Comparison of ENCODE assay signal across 9 cellular contexts in the genomic region with DNA sequence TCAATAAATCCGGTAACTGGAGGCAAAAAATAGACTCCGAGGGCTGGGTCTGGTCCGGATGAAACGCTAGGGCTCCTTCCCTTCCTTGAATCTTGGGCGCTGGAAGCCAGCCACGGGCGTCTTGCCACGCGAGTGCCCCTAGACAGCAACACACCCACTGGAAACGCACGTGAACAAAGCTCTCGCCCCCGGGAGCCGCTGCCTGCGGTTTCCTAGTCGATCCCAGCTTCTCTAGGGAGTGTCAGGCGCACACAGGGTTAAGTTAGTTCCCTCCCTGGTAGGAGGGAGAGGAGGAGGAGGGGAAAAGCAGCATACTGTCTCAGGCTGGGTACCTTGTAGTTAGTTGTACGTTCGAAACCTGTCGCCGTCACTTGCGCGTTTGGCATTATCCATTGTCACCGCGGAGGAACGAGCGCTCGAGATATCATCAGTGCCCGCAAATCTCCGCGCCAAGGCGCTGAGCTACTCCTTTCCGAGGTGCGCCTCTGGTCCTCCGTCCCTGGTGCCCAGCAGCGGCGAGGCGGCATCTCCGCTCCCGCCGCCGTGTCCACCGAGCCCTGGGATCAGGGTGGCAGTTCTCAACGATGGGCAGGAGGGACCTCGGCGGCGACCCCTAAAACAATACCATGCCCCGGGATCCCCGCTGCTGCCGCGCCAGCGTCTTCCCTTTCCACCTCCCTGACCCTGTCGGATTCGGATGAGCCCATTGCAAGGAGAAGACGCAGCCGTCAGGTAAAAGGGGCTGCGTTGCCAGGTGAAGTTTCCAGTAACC. TPM values are rescaled to one million over a fixed set of nuclear protein-coding genes. Genes with fewer than 3 reads are reported as not detected.
DNase-seq lines count a peak whose midpoint lies in the region; ATAC-seq and TF ChIP-seq lines count a peak whose summit lies in the region.
"Had no signal": no experiment of that assay in that cellular context is flagged by ENCODE, and none has a peak within 500 bp of the region (broad histone marks: within the 10 kb centered on the region; RNA-seq: fewer than 3 reads in every experiment).

A gene with protein sequence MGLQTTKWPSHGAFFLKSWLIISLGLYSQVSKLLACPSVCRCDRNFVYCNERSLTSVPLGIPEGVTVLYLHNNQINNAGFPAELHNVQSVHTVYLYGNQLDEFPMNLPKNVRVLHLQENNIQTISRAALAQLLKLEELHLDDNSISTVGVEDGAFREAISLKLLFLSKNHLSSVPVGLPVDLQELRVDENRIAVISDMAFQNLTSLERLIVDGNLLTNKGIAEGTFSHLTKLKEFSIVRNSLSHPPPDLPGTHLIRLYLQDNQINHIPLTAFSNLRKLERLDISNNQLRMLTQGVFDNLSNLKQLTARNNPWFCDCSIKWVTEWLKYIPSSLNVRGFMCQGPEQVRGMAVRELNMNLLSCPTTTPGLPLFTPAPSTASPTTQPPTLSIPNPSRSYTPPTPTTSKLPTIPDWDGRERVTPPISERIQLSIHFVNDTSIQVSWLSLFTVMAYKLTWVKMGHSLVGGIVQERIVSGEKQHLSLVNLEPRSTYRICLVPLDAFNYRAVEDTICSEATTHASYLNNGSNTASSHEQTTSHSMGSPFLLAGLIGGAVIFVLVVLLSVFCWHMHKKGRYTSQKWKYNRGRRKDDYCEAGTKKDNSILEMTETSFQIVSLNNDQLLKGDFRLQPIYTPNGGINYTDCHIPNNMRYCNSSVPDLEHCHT (plus strand): TSS at position 342 of the 772 bp plus-strand sequence. CDS start 91,371 bp downstream, outside the sequence.

- H3K9me3 Mint-ChIP-seq in T-helper 1 cell treated with Interleukin-12 subunit alpha and Interleukin-12 subunit beta and Interleukin-4 antibody, amounts not matched to agents 30 μg/mL and 1 μg/mL, for 36 hours = peaks cover 3% of the 10 kb centered on the region
- H3K9me3 Mint-ChIP-seq in naive thymus-derived CD4-positive, alpha-beta T cell = peaks cover 0 to 13% (median 2%) of the 10 kb centered on the region in 11 donors

- H3K4me1 ChIP-seq in subcutaneous abdominal adipose tissue (ENCODE audit: control insufficient read depth in 5 of 5, insufficient read depth in 5 of 5, low read length in 5 of 5) = peaks cover 10 to 67% (median 60%) of the 10 kb centered on the region in 5 donors
- H3K4me1 ChIP-seq in naive thymus-derived CD4-positive, alpha-beta T cell (ENCODE audit: control insufficient read depth in 2 of 2, insufficient read depth in 2 of 2, low read length in 2 of 2) = no peaks in the 10 kb centered on the region
- no peaks in the 10 kb centered on the region for H3K4me1 ChIP-seq in OCI-LY7 (ENCODE audit: insufficient read depth, low read length, poor library complexity, severe bottlenecking)

- H3K4me3 Mint-ChIP-seq in T-helper 1 cell treated with Interleukin-12 subunit alpha and Interleukin-12 subunit beta and Interleukin-4 antibody, amounts not matched to agents 30 μg/mL and 1 μg/mL, for 36 hours = no peak within 1 kb of the TSS
- H3K4me3 Mint-ChIP-seq in naive thymus-derived CD4-positive, alpha-beta T cell = peak within 1 kb of the TSS in 1 of 10 donors; percentile 40

- peaks cover 67% of the 10 kb centered on the region for H3K27me3 Mint-ChIP-seq in T-helper 1 cell treated with Interleukin-12 subunit alpha and Interleukin-12 subunit beta and Interleukin-4 antibody, amounts not matched to agents 30 μg/mL and 1 μg/mL, for 36 hours (ENCODE audit: low read depth)
- peaks cover 62 to 80% (median 69%) of the 10 kb centered on the region in 5 donors for H3K27me3 Mint-ChIP-seq in naive thymus-derived CD4-positive, alpha-beta T cell

- DNase-seq in T-helper 1 cell (no peak), OCI-LY7 (ENCODE audit: low spot score) (no peak)
- no peak for DNase-seq in naive thymus-derived CD4-positive, alpha-beta T cell
- DNase-seq in activated CD8-positive, alpha-beta memory T cell treated with anti-CD3 and anti-CD28 coated beads, Interleukin-2, amount 50 U/mL, for 48 hours = no peak

- no peaks in the 10 kb centered on the region for H3K9me2 ChIP-seq in OCI-LY7 (ENCODE audit: insufficient read depth, low read length)

- peak within 1 kb of the TSS; percentile 73 for H3K27ac ChIP-seq in cingulate gyrus (ENCODE audit: low read depth, low read length)
- H3K27ac ChIP-seq in layer of hippocampus (ENCODE audit: low read depth, low read length) = peak within 1 kb of the TSS; percentile 46
- H3K27ac ChIP-seq in subcutaneous abdominal adipose tissue (ENCODE audit: low read depth, low read length) = peak within 1 kb of the TSS; percentile 62
- H3K27ac ChIP-seq in naive thymus-derived CD4-positive, alpha-beta T cell (ENCODE audit: low read depth, low read length) = no peak within 1 kb of the TSS
- no peak within 1 kb of the TSS for H3K27ac ChIP-seq in OCI-LY7 (ENCODE audit: low read depth, low read length, poor library complexity, severe bottlenecking)
- H3K27ac ChIP-seq: BLaER1 treated with 17β-estradiol and CSF1 and Interleukin-3, amounts not matched to agents 10 nM and 100 nM had no signal

- H3K36me3 ChIP-seq in subcutaneous abdominal adipose tissue (ENCODE audit: control insufficient read depth in 5 of 5, insufficient read depth in 5 of 5, low read length in 5 of 5) (no peaks in the 10 kb centered on the region), OCI-LY7 (ENCODE audit: insufficient read depth, low read length) (no peaks in the 10 kb centered on the region)
- H3K36me3 ChIP-seq in naive thymus-derived CD4-positive, alpha-beta T cell (ENCODE audit: control insufficient read depth in 2 of 3, insufficient read depth in 3 of 3, low read length in 3 of 3) = no peaks in the 10 kb centered on the region
- H3K36me3 ChIP-seq: BLaER1 treated with 17β-estradiol and CSF1 and Interleukin-3, amounts not matched to agents 10 nM and 100 nM had no signal

- no peaks in the 10 kb centered on the region for H3K79me2 ChIP-seq in OCI-LY7 (ENCODE audit: insufficient read depth, low read depth, low read length)

- no peaks in the 10 kb centered on the region for H3K36me3 Mint-ChIP-seq in T-helper 1 cell treated with Interleukin-12 subunit alpha and Interleukin-12 subunit beta and Interleukin-4 antibody, amounts not matched to agents 30 μg/mL and 1 μg/mL, for 36 hours (ENCODE audit: low read depth)
- peaks cover 0 to 5% (median 0%) of the 10 kb centered on the region in 5 donors for H3K36me3 Mint-ChIP-seq in naive thymus-derived CD4-positive, alpha-beta T cell

- peaks cover 6% of the 10 kb centered on the region for H3K4me1 Mint-ChIP-seq in T-helper 1 cell treated with Interleukin-12 subunit alpha and Interleukin-12 subunit beta and Interleukin-4 antibody, amounts not matched to agents 30 μg/mL and 1 μg/mL, for 36 hours (ENCODE audit: low read depth)
- peaks cover 0 to 21% (median 16%) of the 10 kb centered on the region in 7 donors for H3K4me1 Mint-ChIP-seq in naive thymus-derived CD4-positive, alpha-beta T cell

- H3K27me3 ChIP-seq in layer of hippocampus (ENCODE audit: control insufficient read depth, insufficient read depth, low read length) (peaks cover 21% of the 10 kb centered on the region), subcutaneous abdominal adipose tissue (ENCODE audit: control insufficient read depth in 5 of 5, insufficient read depth in 4 of 5, low read length in 5 of 5) (peaks cover 0 to 19% (median 5%) of the 10 kb centered on the region in 5 donors)
- peaks cover 0 to 6% of the 10 kb centered on the region in 2 donors for H3K27me3 ChIP-seq in naive thymus-derived CD4-positive, alpha-beta T cell (ENCODE audit: control insufficient read depth in 2 of 2, insufficient read depth in 2 of 2, low read length in 2 of 2)
- H3K27me3 ChIP-seq: BLaER1 treated with 17β-estradiol and CSF1 and Interleukin-3, amounts not matched to agents 10 nM and 100 nM had no signal

- H2AFZ ChIP-seq in OCI-LY7 (ENCODE audit: low read length) = no peak within 1 kb of the TSS

- no peak within 1 kb of the TSS for H3K4me2 ChIP-seq in OCI-LY7 (ENCODE audit: low read length)

- intact Hi-C loops in naive thymus-derived CD4-positive, alpha-beta T cell (cut with micrococcal nuclease) = no loop called here
- intact Hi-C loops in OCI-LY7 (cut with micrococcal nuclease; ENCODE audit: unreplicated experiment) = no loop called here

- POLR2A ChIA-PET in naive thymus-derived CD4-positive, alpha-beta T cell (lab: Charles Lee) = no interaction called here
- POLR2A ChIA-PET in OCI-LY7 (lab: Charles Lee) = no interaction called here

- H3K27ac Mint-ChIP-seq in T-helper 1 cell treated with Interleukin-12 subunit alpha and Interleukin-12 subunit beta and Interleukin-4 antibody, amounts not matched to agents 30 μg/mL and 1 μg/mL, for 36 hours = peak within 1 kb of the TSS; percentile 20
- peak within 1 kb of the TSS in 1 of 9 donors; percentile 18 for H3K27ac Mint-ChIP-seq in naive thymus-derived CD4-positive, alpha-beta T cell

- CTCF ChIA-PET in naive thymus-derived CD4-positive, alpha-beta T cell (lab: Charles Lee) = no interaction called here
- CTCF ChIA-PET in OCI-LY7 (lab: Charles Lee; ENCODE audit: unreplicated experiment) = no interaction called here

- H3K9me3 ChIP-seq in subcutaneous abdominal adipose tissue (ENCODE audit: control insufficient read depth in 5 of 5, low read length in 5 of 5) = no peaks in the 10 kb centered on the region
- no peaks in the 10 kb centered on the region for H3K9me3 ChIP-seq in naive thymus-derived CD4-positive, alpha-beta T cell (ENCODE audit: control insufficient read depth in 2 of 3, low read length in 3 of 3)
- H3K9me3 ChIP-seq in OCI-LY7 (ENCODE audit: low read length) = no peaks in the 10 kb centered on the region

- no peak for TF ChIP-seq CTCF in OCI-LY7 (conservative IDR thresholded peaks at IDR 0.05; ENCODE audit: low read length)

- BruUV-seq in OCI-LY7 (replicated peaks; lab: Mats Ljungman, UMichigan) = no TSS peak

- peak within 1 kb of the TSS; percentile 70 to 93 (median 83) for H3K4me3 ChIP-seq in subcutaneous abdominal adipose tissue (ENCODE audit: low read depth in 1 of 5, low read length in 5 of 5)
- H3K4me3 ChIP-seq in naive thymus-derived CD4-positive, alpha-beta T cell (ENCODE audit: low read length) = no peak within 1 kb of the TSS
- no peak within 1 kb of the TSS for H3K4me3 ChIP-seq in OCI-LY7 (ENCODE audit: low read depth, low read length, poor library complexity, severe bottlenecking)
- H3K4me3 ChIP-seq: BLaER1 treated with 17β-estradiol and CSF1 and Interleukin-3, amounts not matched to agents 10 nM and 100 nM had no signal

- H3K9ac ChIP-seq in subcutaneous abdominal adipose tissue (ENCODE audit: low read length in 5 of 5) = peak within 1 kb of the TSS; percentile 2 to 79 (median 45)
- H3K9ac ChIP-seq: BLaER1 treated with 17β-estradiol and CSF1 and Interleukin-3, amounts not matched to agents 10 nM and 100 nM had no signal

- no peak for ATAC-seq in naive thymus-derived CD4-positive, alpha-beta T cell

- no peaks in the 10 kb centered on the region for H4K20me1 ChIP-seq in OCI-LY7 (ENCODE audit: insufficient read depth, low read length)
- H4K20me1 ChIP-seq: BLaER1 treated with 17β-estradiol and CSF1 and Interleukin-3, amounts not matched to agents 10 nM and 100 nM had no signal

RNA-seq across cellular contexts. Expression of the gene that starts here (rescaled TPM):
- total RNA-seq in naive thymus-derived CD4-positive, alpha-beta T cell = not detected
- polyA plus RNA-seq in naive thymus-derived CD4-positive, alpha-beta T cell = not detected
- not detected in 2 replicates for total RNA-seq in OCI-LY7 (2014; rRNA removed; shearing (Covaris generic))
- total RNA-seq in OCI-LY7 (2022) = not detected in 2 replicates

Comparison
In these comparisons a context has a peak if more than half of its experiments do, and no peak if none do; other contexts are left out.
1. H3K27ac ChIP-seq: peak in cingulate gyrus (single experiment), layer of hippocampus (single experiment) and subcutaneous abdominal adipose tissue (single experiment); none in naive thymus-derived CD4-positive, alpha-beta T cell (single experiment) and OCI-LY7 (single experiment).
2. H3K4me3 ChIP-seq: peak in subcutaneous abdominal adipose tissue (5 of 5); none in naive thymus-derived CD4-positive, alpha-beta T cell (single experiment) and OCI-LY7 (single experiment).